15 cellular contexts compared by ENCODE assay signal in genomic region chrX:110015915-110016314, GRCh38. TPM values are rescaled to one million over a fixed set of nuclear protein-coding genes. Genes with fewer than 3 reads are reported as not detected.
DNase-seq lines count a peak whose midpoint lies in the region; FAIRE-seq and TF ChIP-seq lines count a peak whose summit lies in the region.
"Had no signal": no experiment of that assay in that cellular context is flagged by ENCODE, and none has a peak within 500 bp of the region (broad histone marks: within the 10 kb centered on the region; RNA-seq: fewer than 3 reads in every experiment).

No MANE protein-coding gene starts in this region.

- peaks cover 37% of the 10 kb centered on the region for H3K4me1 Mint-ChIP-seq in progenitor cell of endocrine pancreas (ENCODE audit: low read depth)
- H3K4me1 Mint-ChIP-seq in activated CD4-positive, alpha-beta memory T cell treated with anti-CD3 and anti-CD28 coated beads, Interleukin-2, amount 10 ng/mL, durations not matched to agents 7 days and 5 days, result peaks cover 5% of the 10 kb centered on the region

- H3K27me3 Mint-ChIP-seq in progenitor cell of endocrine pancreas, result no peaks in the 10 kb centered on the region
- no peaks in the 10 kb centered on the region for H3K27me3 Mint-ChIP-seq in activated CD4-positive, alpha-beta memory T cell treated with anti-CD3 and anti-CD28 coated beads, Interleukin-2, amount 10 ng/mL, durations not matched to agents 7 days and 5 days

- no peak overlapping the region for H3K4me3 ChIP-seq in cardiac muscle cell
- H3K4me3 ChIP-seq: BLaER1 treated with 17β-estradiol and CSF1 and Interleukin-3, amounts not matched to agents 10 nM and 100 nM; Peyer's patch had no signal

- H3K9me3 ChIP-seq in cardiac muscle cell (ENCODE audit: low read depth), result no peaks in the 10 kb centered on the region
- H3K9me3 ChIP-seq: BLaER1 treated with 17β-estradiol and CSF1 and Interleukin-3, amounts not matched to agents 10 nM and 100 nM; Peyer's patch had no signal

- H3K4me1 ChIP-seq in cardiac muscle cell (ENCODE audit: low read depth), result peaks cover 21% of the 10 kb centered on the region
- H3K4me1 ChIP-seq: Peyer's patch had no signal

- H3K9me3 Mint-ChIP-seq in progenitor cell of endocrine pancreas (ENCODE audit: low read depth), result no peaks in the 10 kb centered on the region
- H3K9me3 Mint-ChIP-seq in activated CD4-positive, alpha-beta memory T cell treated with anti-CD3 and anti-CD28 coated beads, Interleukin-2, amount 10 ng/mL, durations not matched to agents 7 days and 5 days, result no peaks in the 10 kb centered on the region

- H3K4me3 Mint-ChIP-seq in progenitor cell of endocrine pancreas (ENCODE audit: low read depth), result no peak overlapping the region
- H3K4me3 Mint-ChIP-seq in activated CD4-positive, alpha-beta memory T cell treated with anti-CD3 and anti-CD28 coated beads, Interleukin-2, amount 10 ng/mL, durations not matched to agents 7 days and 5 days, result no peak overlapping the region

- POLR2A ChIA-PET in activated CD4-positive, alpha-beta memory T cell treated with anti-CD3 and anti-CD28 coated beads, Interleukin-2, amount 10 ng/mL, durations not matched to agents 7 days and 5 days (lab: Charles Lee), result no interaction called here

- DNase-seq in cardiac muscle cell (ENCODE audit: low read depth in 1 of 2, low spot score in 1 of 2) (no peak), cardiac septum (ENCODE audit: low spot score) (no peak), left kidney (ENCODE audit: low read depth, low spot score) (peak; percentile 26), progenitor cell of endocrine pancreas (ENCODE audit: low spot score, unreplicated experiment) (no peak), RCC 7860 (ENCODE audit: low spot score) (no peak), NCI-H2107 treated with DMSO at 0.1 percent for 48 hours (lab: John Stamatoyannopoulos, UW; ENCODE audit: unreplicated experiment) (no peak)
- no peak for DNase-seq in activated CD4-positive, alpha-beta T cell treated with anti-CD3 and anti-CD28 coated beads for 48 hours
- no peak for DNase-seq in activated CD4-positive, alpha-beta memory T cell treated with anti-CD3 and anti-CD28 coated beads, Interleukin-2, amount 10 ng/mL, durations not matched to agents 7 days and 5 days
- DNase-seq: DMS 273 treated with DMSO at 0.1 percent for 48 hours, GOT3, NCI-H1694 treated with DMSO at 0.1 percent for 48 hours, NCI-H446, Peyer's patch, SIG-M5 had no signal

- CTCF ChIA-PET in activated CD4-positive, alpha-beta memory T cell treated with anti-CD3 and anti-CD28 coated beads, Interleukin-2, amount 10 ng/mL, durations not matched to agents 7 days and 5 days (lab: Charles Lee), result no interaction called here

- H3K27me3 ChIP-seq in cardiac muscle cell, result no peaks in the 10 kb centered on the region
- H3K27me3 ChIP-seq: Peyer's patch had no signal

- no peak for FAIRE-seq in RCC 7860 (lab: Jason Lieb, UNC)

- no peak for TF ChIP-seq CTCF in cardiac muscle cell (IDR thresholded peaks at IDR 0.05; ENCODE audit: low read depth, low read length)
- TF ChIP-seq CTCF in progenitor cell of endocrine pancreas (IDR thresholded peaks at IDR 0.05; ENCODE audit: unreplicated experiment), result no peak

- H3K36me3 ChIP-seq in cardiac muscle cell, result no peaks in the 10 kb centered on the region

- peak overlapping the region; percentile 7 for H3K27ac Mint-ChIP-seq in progenitor cell of endocrine pancreas
- H3K27ac Mint-ChIP-seq in activated CD4-positive, alpha-beta memory T cell treated with anti-CD3 and anti-CD28 coated beads, Interleukin-2, amount 10 ng/mL, durations not matched to agents 7 days and 5 days, result no peak overlapping the region

- H3K36me3 Mint-ChIP-seq in progenitor cell of endocrine pancreas (ENCODE audit: insufficient read depth), result peaks cover 4% of the 10 kb centered on the region
- peaks cover 14% of the 10 kb centered on the region for H3K36me3 Mint-ChIP-seq in activated CD4-positive, alpha-beta memory T cell treated with anti-CD3 and anti-CD28 coated beads, Interleukin-2, amount 10 ng/mL, durations not matched to agents 7 days and 5 days (ENCODE audit: low read depth)

- H3K27ac ChIP-seq in cardiac muscle cell, result peak overlapping the region; percentile 96
- H3K27ac ChIP-seq: Peyer's patch had no signal

- intact Hi-C loops in cardiac septum (cut with DNase I), result no loop called here

RNA-seq across cellular contexts. Expression of gene TMEM164, which starts 13.0 kb away (rescaled TPM):
- total RNA-seq in cardiac muscle cell (28.3 and 70.3 TPM in 2 replicates), cardiac septum (39.9 TPM), progenitor cell of endocrine pancreas (100 and 109 TPM in 2 replicates)
- polyA plus RNA-seq in cardiac muscle cell, result 5.2 and 6.8 TPM in 2 replicates
- 10 to 100 TPM; 18.7 to 24.1 TPM for total RNA-seq in activated CD4-positive, alpha-beta memory T cell treated with anti-CD3 and anti-CD28 coated beads, Interleukin-2, amount 10 ng/mL, durations not matched to agents 7 days and 5 days
